Comparison of ENCODE assay signal across 18 cellular contexts in the genomic region with DNA sequence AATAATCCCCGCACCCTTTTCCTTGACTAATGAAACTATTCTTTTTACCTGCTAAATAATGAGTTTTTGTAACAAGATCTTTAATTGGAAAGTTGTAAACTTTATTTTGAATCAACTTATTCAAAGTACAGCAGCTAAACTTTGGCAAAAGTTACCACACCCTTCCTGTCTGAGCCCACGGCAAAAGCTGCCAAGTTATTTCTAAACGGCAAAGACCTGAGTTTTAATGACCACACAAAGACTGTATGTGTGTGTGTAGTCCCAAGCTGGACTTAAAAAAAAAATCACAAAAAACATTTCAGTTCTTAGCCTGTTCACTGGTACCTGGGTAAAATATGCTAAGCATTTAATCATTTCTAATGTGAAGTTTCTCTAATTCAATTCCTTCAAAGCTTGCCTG.
DNase-seq lines count a peak whose midpoint lies in the region; ATAC-seq, FAIRE-seq and TF ChIP-seq lines count a peak whose summit lies in the region.
"Had no signal": no experiment of that assay in that cellular context is flagged by ENCODE, and none has a peak within 500 bp of the region (broad histone marks: within the 10 kb centered on the region; RNA-seq: fewer than 3 reads in every experiment).

No MANE protein-coding gene starts in this region.

- no peak overlapping the region for H3K4me3 ChIP-seq in GM23248
- peak overlapping the region in 1 of 3 experiments; percentile 65 for H3K4me3 ChIP-seq in endothelial cell of umbilical vein (replicated peaks in 1 of 3; ENCODE audit: insufficient read depth in 1 of 3, low read depth in 1 of 3, low read length in 3 of 3)
- H3K4me3 ChIP-seq in lower lobe of right lung = peak overlapping the region; percentile 49
- H3K4me3 ChIP-seq in stomach smooth muscle (ENCODE audit: low read length in 2 of 2) = peak overlapping the region; percentile 54 to 71
- H3K4me3 ChIP-seq: GM12878, HAP-1 had no signal

- H3K9me1 ChIP-seq in endothelial cell of umbilical vein (replicated peaks; ENCODE audit: control insufficient read depth, extremely low read depth, insufficient read depth, low read length) = no peaks in the 10 kb centered on the region

- no peak for TF ChIP-seq CTCF in endothelial cell of umbilical vein (IDR thresholded peaks at IDR 0.05; ENCODE audit: extremely low read depth in 1 of 2, insufficient read depth in 1 of 2, low read depth in 1 of 2, low read length in 2 of 2)
- TF ChIP-seq CTCF in lower lobe of right lung (IDR thresholded peaks at IDR 0.05) = no peak

- BruUV-seq in endothelial cell of umbilical vein (replicated peaks; lab: Mats Ljungman, UMichigan) = TSS peak; percentile 59

- CTCF ChIA-PET in endothelial cell of umbilical vein (lab: Charles Lee) = interaction anchor here (0.8 to 3.1 kb wide), 8 partner anchors 8 to 223 kb away, joined by 3 to 41 read pairs (median 6); a partner anchor contains a TSS

- in situ Hi-C loops in GM23248 (cut with MboI) = no loop called here

- H3K9me3 ChIP-seq in GM23248 (ENCODE audit: low read depth) (no peaks in the 10 kb centered on the region), endothelial cell of umbilical vein (replicated peaks; ENCODE audit: control insufficient read depth, insufficient read depth, low read length) (no peaks in the 10 kb centered on the region), lower lobe of right lung (no peaks in the 10 kb centered on the region), stomach smooth muscle (ENCODE audit: control insufficient read depth in 2 of 2, low read length in 2 of 2) (no peaks in the 10 kb centered on the region)
- H3K9me3 ChIP-seq: HAP-1 had no signal

- no peak for TF ChIP-seq POLR2A in endothelial cell of umbilical vein (IDR thresholded peaks at IDR 0.05; ENCODE audit: low read depth, low read length)

- POLR2A ChIA-PET in endothelial cell of umbilical vein (lab: Charles Lee) = interaction anchor here (1.5 to 1.9 kb wide), 2 partner anchors 16 to 61 kb away, joined by 4 to 5 read pairs; a partner anchor contains a TSS

- H3K36me3 ChIP-seq in GM23248 (ENCODE audit: low read depth) (no peaks in the 10 kb centered on the region), endothelial cell of umbilical vein (ENCODE audit: control insufficient read depth in 2 of 2, extremely low read depth in 1 of 2, insufficient read depth in 2 of 2, low read length in 2 of 2) (no peaks in the 10 kb centered on the region), lower lobe of right lung (no peaks in the 10 kb centered on the region), stomach smooth muscle (ENCODE audit: control insufficient read depth in 2 of 2, insufficient read depth in 2 of 2, low read length in 2 of 2) (peaks cover 0 to 6% of the 10 kb centered on the region in 2 donors)
- H3K36me3 ChIP-seq: HAP-1 had no signal

- intact Hi-C loops in endothelial cell of umbilical vein (cut with micrococcal nuclease) (loop anchor here (2.0 kb wide), 1 partner anchor 284 kb away; a partner anchor contains a TSS), lower lobe of right lung (cut with DNase I) (no loop called here)

- dilution Hi-C loops in endothelial cell of umbilical vein (cut with MboI; ENCODE audit: extremely low pct_ligation_motif_present, low sequenced_read_pairs) = no loop called here

- no peaks in the 10 kb centered on the region for H3K4me1 ChIP-seq in GM23248 (ENCODE audit: insufficient read depth)
- peaks cover 33% of the 10 kb centered on the region for H3K4me1 ChIP-seq in endothelial cell of umbilical vein (ENCODE audit: control insufficient read depth, extremely low read depth, insufficient read depth, low read length)
- peaks cover 4% of the 10 kb centered on the region for H3K4me1 ChIP-seq in lower lobe of right lung
- no peaks in the 10 kb centered on the region for H3K4me1 ChIP-seq in stomach smooth muscle (ENCODE audit: control insufficient read depth, insufficient read depth, low read length)
- H3K4me1 ChIP-seq: HAP-1 had no signal

- H3K79me2 ChIP-seq in GM23248 (ENCODE audit: insufficient read depth) (no peaks in the 10 kb centered on the region), endothelial cell of umbilical vein (ENCODE audit: control insufficient read depth, insufficient read depth, low read length) (no peaks in the 10 kb centered on the region)

- H3K4me2 ChIP-seq in GM23248 (ENCODE audit: unreplicated experiment) = no peak overlapping the region
- peak overlapping the region; percentile 89 for H3K4me2 ChIP-seq in endothelial cell of umbilical vein (ENCODE audit: insufficient read depth, low read length)

- FAIRE-seq in endothelial cell of umbilical vein (lab: Jason Lieb, UNC) = no peak
- FAIRE-seq: GM12878, small intestine had no signal

- H2AFZ ChIP-seq in GM23248 (no peak overlapping the region), endothelial cell of umbilical vein (ENCODE audit: low read depth, low read length) (peak overlapping the region; percentile 90)

- no peaks in the 10 kb centered on the region for H3F3A ChIP-seq in GM23248 (ENCODE audit: insufficient read depth)

- H3K9me2 ChIP-seq in GM23248 (ENCODE audit: insufficient read depth) = no peaks in the 10 kb centered on the region

- peak; percentile 29 to 62 for ATAC-seq in lower lobe of right lung
- ATAC-seq in HG03460 (IDR thresholded peaks at IDR 0.05; ENCODE audit: unreplicated experiment) = no peak
- ATAC-seq: activated CD8-positive, alpha-beta memory T cell treated with anti-CD3 and anti-CD28 coated beads, Interleukin-2, amount 10 ng/mL, durations not matched to agents 7 days and 5 days; GM12878 had no signal

- DNase-seq in GM23248 (peak; percentile 19), endothelial cell of umbilical vein (ENCODE audit: low read depth, low spot score) (peak; percentile 46), lower lobe of right lung (no peak), epidermal melanocyte (ENCODE audit: insufficient read length, low spot score) (no peak), cortex of kidney (lab: John Stamatoyannopoulos, UW) (no peak), amygdala (lab: John Stamatoyannopoulos, UW) (no peak)
- DNase-seq: activated CD4-positive, CD25-positive, alpha-beta regulatory T cell treated with anti-CD3 and anti-CD28 coated beads, Interleukin-2, amount 50 U/mL, for 72 hours; activated CD8-positive, alpha-beta memory T cell treated with anti-CD3 and anti-CD28 coated beads, Interleukin-2, amount 10 ng/mL, durations not matched to agents 7 days and 5 days; activated naive CD4-positive, alpha-beta T cell; NCI-H1092 treated with DMSO at 0.1 percent for 48 hours; RPMI8226; small intestine; stimulated activated naive CD4-positive, alpha-beta T cell; T-helper 1 cell had no signal

- no peak overlapping the region for H3K9ac ChIP-seq in GM23248
- peak overlapping the region; percentile 54 for H3K9ac ChIP-seq in endothelial cell of umbilical vein (replicated peaks; ENCODE audit: extremely low read depth, insufficient read depth, low read length)
- peak overlapping the region; percentile 49 to 68 for H3K9ac ChIP-seq in stomach smooth muscle (ENCODE audit: low read length in 2 of 2)

- no peaks in the 10 kb centered on the region for H4K20me1 ChIP-seq in GM23248 (ENCODE audit: insufficient read depth)
- no peaks in the 10 kb centered on the region for H4K20me1 ChIP-seq in endothelial cell of umbilical vein (replicated peaks; ENCODE audit: control insufficient read depth, extremely low read depth, insufficient read depth, low read length)

- H3K27ac ChIP-seq in GM23248 = no peak overlapping the region
- peak overlapping the region; percentile 58 for H3K27ac ChIP-seq in endothelial cell of umbilical vein (ENCODE audit: insufficient read depth, low read depth, low read length)
- peak overlapping the region; percentile 78 for H3K27ac ChIP-seq in lower lobe of right lung
- peak overlapping the region; percentile 60 for H3K27ac ChIP-seq in stomach smooth muscle (ENCODE audit: low read length)

- 47 to 48% methylated on average over 3 of the region's 3 CpGs for WGBS in GM23248 (ENCODE audit: low coverage in 1 of 2, low lambda C conversion rate in 2 of 2, missing lambda C conversion rate in 2 of 2), 2 experiments

- H3K27me3 ChIP-seq in GM23248 (replicated peaks; ENCODE audit: insufficient read depth) (no peaks in the 10 kb centered on the region), endothelial cell of umbilical vein (ENCODE audit: control insufficient read depth in 2 of 2, insufficient read depth in 2 of 2, low read length in 2 of 2) (no peaks in the 10 kb centered on the region), lower lobe of right lung (ENCODE audit: low read depth) (no peaks in the 10 kb centered on the region), stomach smooth muscle (ENCODE audit: control insufficient read depth in 1 of 2, insufficient read depth in 2 of 2, low read length in 2 of 2) (no peaks in the 10 kb centered on the region)

TF ChIP-seq in endothelial cell of umbilical vein, 7 proteins besides CTCF, POLR2A, EP300 and RAD21:
- no peak for TF ChIP-seq POLR2AphosphoS5 (IDR thresholded peaks at IDR 0.05; ENCODE audit: insufficient read depth, low read depth, low read length)
TF ChIP-seq in endothelial cell of umbilical vein: peak in this region for 0.

Comparison
In these comparisons a context has a peak if more than half of its experiments do, and no peak if none do; other contexts are left out.
1. DNase-seq: peak in GM23248 (single experiment) and endothelial cell of umbilical vein (single experiment); none in lower lobe of right lung (single experiment), epidermal melanocyte (single experiment), cortex of kidney (single experiment) and amygdala (0 of 56).